In genomic region chr5:59367791-59368394, GRCh38 we compare ENCODE assay signal across 8 cellular contexts.
A peak's percentile ranks its signal among the peaks of the same experiment; 100 is the strongest.
DNase-seq lines count a peak whose midpoint lies in the region; ATAC-seq and TF ChIP-seq lines count a peak whose summit lies in the region.

No MANE protein-coding gene starts in this region.

- peak; percentile 90 for TF ChIP-seq CTCF in fibroblast of villous mesenchyme (IDR thresholded peaks at IDR 0.05; ENCODE audit: insufficient read depth, low read depth, low read length)

- no peak overlapping the region for H3K4me3 ChIP-seq in fibroblast of villous mesenchyme (ENCODE audit: low read depth, low read length)

- no peak for ATAC-seq in HG03045 (IDR thresholded peaks at IDR 0.05; ENCODE audit: unreplicated experiment)
- no peak for ATAC-seq in GM21723 (IDR thresholded peaks at IDR 0.05; ENCODE audit: unreplicated experiment)

- DNase-seq in DMS114 treated with DMSO at 0.1 percent for 48 hours (lab: John Stamatoyannopoulos, UW; ENCODE audit: unreplicated experiment): peak; percentile 58
- peak; percentile 67 for DNase-seq in HCEC 1CT
- DNase-seq in NCI-H82 (lab: John Stamatoyannopoulos, UW): peak; percentile 79
- DNase-seq in activated T-cell treated with anti-CD3 and anti-CD28 coated beads for 4 hours: peak; percentile 23
- peak; percentile 78 for DNase-seq in fibroblast of villous mesenchyme (ENCODE audit: low read depth)
- DNase-seq in occipital lobe (lab: John Stamatoyannopoulos, UW): peak; percentile 15

Comparison
In these comparisons a context has a peak if more than half of its experiments do, and no peak if none do; other contexts are left out.
1. DNase-seq: peak in every context shown above with its lines; median percentile 79 in NCI-H82; 78 in fibroblast of villous mesenchyme; 67 in HCEC 1CT; 58 in DMS114 treated with DMSO at 0.1 percent for 48 hours; 23 in activated T-cell treated with anti-CD3 and anti-CD28 coated beads for 4 hours; 15 in occipital lobe.